In genomic region chr3:25661694-25662455, GRCh38 we compare ENCODE assay signal across 1 cellular context.
TF ChIP-seq lines count a peak whose summit lies in the region.

No MANE protein-coding gene starts in this region.

TF ChIP-seq in H1, 55 proteins besides CTCF, POLR2A, EP300 and RAD21 (continued from another document):
- TF ChIP-seq, protein P1, sequence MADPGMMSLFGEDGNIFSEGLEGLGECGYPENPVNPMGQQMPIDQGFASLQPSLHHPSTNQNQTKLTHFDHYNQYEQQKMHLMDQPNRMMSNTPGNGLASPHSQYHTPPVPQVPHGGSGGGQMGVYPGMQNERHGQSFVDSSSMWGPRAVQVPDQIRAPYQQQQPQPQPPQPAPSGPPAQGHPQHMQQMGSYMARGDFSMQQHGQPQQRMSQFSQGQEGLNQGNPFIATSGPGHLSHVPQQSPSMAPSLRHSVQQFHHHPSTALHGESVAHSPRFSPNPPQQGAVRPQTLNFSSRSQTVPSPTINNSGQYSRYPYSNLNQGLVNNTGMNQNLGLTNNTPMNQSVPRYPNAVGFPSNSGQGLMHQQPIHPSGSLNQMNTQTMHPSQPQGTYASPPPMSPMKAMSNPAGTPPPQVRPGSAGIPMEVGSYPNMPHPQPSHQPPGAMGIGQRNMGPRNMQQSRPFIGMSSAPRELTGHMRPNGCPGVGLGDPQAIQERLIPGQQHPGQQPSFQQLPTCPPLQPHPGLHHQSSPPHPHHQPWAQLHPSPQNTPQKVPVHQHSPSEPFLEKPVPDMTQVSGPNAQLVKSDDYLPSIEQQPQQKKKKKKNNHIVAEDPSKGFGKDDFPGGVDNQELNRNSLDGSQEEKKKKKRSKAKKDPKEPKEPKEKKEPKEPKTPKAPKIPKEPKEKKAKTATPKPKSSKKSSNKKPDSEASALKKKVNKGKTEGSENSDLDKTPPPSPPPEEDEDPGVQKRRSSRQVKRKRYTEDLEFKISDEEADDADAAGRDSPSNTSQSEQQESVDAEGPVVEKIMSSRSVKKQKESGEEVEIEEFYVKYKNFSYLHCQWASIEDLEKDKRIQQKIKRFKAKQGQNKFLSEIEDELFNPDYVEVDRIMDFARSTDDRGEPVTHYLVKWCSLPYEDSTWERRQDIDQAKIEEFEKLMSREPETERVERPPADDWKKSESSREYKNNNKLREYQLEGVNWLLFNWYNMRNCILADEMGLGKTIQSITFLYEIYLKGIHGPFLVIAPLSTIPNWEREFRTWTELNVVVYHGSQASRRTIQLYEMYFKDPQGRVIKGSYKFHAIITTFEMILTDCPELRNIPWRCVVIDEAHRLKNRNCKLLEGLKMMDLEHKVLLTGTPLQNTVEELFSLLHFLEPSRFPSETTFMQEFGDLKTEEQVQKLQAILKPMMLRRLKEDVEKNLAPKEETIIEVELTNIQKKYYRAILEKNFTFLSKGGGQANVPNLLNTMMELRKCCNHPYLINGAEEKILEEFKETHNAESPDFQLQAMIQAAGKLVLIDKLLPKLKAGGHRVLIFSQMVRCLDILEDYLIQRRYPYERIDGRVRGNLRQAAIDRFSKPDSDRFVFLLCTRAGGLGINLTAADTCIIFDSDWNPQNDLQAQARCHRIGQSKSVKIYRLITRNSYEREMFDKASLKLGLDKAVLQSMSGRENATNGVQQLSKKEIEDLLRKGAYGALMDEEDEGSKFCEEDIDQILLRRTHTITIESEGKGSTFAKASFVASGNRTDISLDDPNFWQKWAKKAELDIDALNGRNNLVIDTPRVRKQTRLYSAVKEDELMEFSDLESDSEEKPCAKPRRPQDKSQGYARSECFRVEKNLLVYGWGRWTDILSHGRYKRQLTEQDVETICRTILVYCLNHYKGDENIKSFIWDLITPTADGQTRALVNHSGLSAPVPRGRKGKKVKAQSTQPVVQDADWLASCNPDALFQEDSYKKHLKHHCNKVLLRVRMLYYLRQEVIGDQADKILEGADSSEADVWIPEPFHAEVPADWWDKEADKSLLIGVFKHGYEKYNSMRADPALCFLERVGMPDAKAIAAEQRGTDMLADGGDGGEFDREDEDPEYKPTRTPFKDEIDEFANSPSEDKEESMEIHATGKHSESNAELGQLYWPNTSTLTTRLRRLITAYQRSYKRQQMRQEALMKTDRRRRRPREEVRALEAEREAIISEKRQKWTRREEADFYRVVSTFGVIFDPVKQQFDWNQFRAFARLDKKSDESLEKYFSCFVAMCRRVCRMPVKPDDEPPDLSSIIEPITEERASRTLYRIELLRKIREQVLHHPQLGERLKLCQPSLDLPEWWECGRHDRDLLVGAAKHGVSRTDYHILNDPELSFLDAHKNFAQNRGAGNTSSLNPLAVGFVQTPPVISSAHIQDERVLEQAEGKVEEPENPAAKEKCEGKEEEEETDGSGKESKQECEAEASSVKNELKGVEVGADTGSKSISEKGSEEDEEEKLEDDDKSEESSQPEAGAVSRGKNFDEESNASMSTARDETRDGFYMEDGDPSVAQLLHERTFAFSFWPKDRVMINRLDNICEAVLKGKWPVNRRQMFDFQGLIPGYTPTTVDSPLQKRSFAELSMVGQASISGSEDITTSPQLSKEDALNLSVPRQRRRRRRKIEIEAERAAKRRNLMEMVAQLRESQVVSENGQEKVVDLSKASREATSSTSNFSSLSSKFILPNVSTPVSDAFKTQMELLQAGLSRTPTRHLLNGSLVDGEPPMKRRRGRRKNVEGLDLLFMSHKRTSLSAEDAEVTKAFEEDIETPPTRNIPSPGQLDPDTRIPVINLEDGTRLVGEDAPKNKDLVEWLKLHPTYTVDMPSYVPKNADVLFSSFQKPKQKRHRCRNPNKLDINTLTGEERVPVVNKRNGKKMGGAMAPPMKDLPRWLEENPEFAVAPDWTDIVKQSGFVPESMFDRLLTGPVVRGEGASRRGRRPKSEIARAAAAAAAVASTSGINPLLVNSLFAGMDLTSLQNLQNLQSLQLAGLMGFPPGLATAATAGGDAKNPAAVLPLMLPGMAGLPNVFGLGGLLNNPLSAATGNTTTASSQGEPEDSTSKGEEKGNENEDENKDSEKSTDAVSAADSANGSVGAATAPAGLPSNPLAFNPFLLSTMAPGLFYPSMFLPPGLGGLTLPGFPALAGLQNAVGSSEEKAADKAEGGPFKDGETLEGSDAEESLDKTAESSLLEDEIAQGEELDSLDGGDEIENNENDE (IDR thresholded peaks at IDR 0.05; ENCODE audit: insufficient replicate concordance, low read length) = no peak
- TF ChIP-seq, protein P2, sequence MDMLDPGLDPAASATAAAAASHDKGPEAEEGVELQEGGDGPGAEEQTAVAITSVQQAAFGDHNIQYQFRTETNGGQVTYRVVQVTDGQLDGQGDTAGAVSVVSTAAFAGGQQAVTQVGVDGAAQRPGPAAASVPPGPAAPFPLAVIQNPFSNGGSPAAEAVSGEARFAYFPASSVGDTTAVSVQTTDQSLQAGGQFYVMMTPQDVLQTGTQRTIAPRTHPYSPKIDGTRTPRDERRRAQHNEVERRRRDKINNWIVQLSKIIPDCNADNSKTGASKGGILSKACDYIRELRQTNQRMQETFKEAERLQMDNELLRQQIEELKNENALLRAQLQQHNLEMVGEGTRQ (IDR thresholded peaks at IDR 0.05; ENCODE audit: low read length) = no peak
- TF ChIP-seq GABPA (IDR thresholded peaks at IDR 0.05; ENCODE audit: borderline replicate concordance, insufficient read depth, low read length) (no peak), ZNF274 (IDR thresholded peaks at IDR 0.05; ENCODE audit: borderline replicate concordance, extremely low read depth, low read length) (no peak), MAX (IDR thresholded peaks at IDR 0.05) (no peak), ATF3 (IDR thresholded peaks at IDR 0.05; ENCODE audit: insufficient read depth, low read depth, low read length) (no peak), PHF8 (conservative IDR thresholded peaks at IDR 0.05; ENCODE audit: low read depth, low read length) (no peak), EZH2 (IDR thresholded peaks at IDR 0.05; ENCODE audit: low read depth, low read length, severe bottlenecking) (no peak), KDM5A (IDR thresholded peaks at IDR 0.05; ENCODE audit: low read length) (no peak), EGR1 (IDR thresholded peaks at IDR 0.05; ENCODE audit: borderline replicate concordance, low read depth, low read length) (no peak), JUN (IDR thresholded peaks at IDR 0.05; ENCODE audit: low read depth, low read length) (no peak)
